15 cellular contexts compared by ENCODE assay signal in genomic region chr6:161951139-161951538, GRCh38.
"Had no signal": no experiment of that assay in that cellular context is flagged by ENCODE, and none has a peak within 500 bp of the region (broad histone marks: within the 10 kb centered on the region; RNA-seq: fewer than 3 reads in every experiment).

No MANE protein-coding gene starts in this region.

- H3K9me3 ChIP-seq: esophagus squamous epithelium, mucosa of descending colon, pancreas, tibial artery, uterus had no signal

- DNase-seq: activated CD4-positive, alpha-beta T cell treated with anti-CD3 and anti-CD28 coated beads for 1 hour; activated CD4-positive, alpha-beta T cell treated with anti-CD3 and anti-CD28 coated beads, Interleukin-2, amount 50 U/mL, for 48 hours; activated naive CD4-positive, alpha-beta T cell treated with anti-CD3 and anti-CD28 coated beads, Interleukin-2, amount 50 U/mL, for 16 hours; activated T-cell treated with anti-CD3 and anti-CD28 coated beads, Interleukin-2, amount 50 U/mL, for 1 hour; effector CD4-positive, alpha-beta T cell; esophagus squamous epithelium; immature natural killer cell; mucosa of descending colon; naive thymus-derived CD4-positive, alpha-beta T cell; pancreas; stimulated activated CD4-positive, alpha-beta T cell treated with anti-CD3 and anti-CD28 coated beads, Interleukin-2, amount 100 ng/mL, for 48 hours; T-helper 1 cell; tibial artery; uterus had no signal

- H3K27ac ChIP-seq: coronary artery, esophagus squamous epithelium, pancreas, tibial artery, uterus had no signal

- H3K4me3 ChIP-seq: coronary artery, esophagus squamous epithelium, mucosa of descending colon, pancreas, tibial artery, uterus had no signal

- H3K27me3 ChIP-seq: esophagus squamous epithelium, pancreas, tibial artery, uterus had no signal

- H3K36me3 ChIP-seq: esophagus squamous epithelium, pancreas, tibial artery, uterus had no signal

- H3K4me1 ChIP-seq: esophagus squamous epithelium, tibial artery, uterus had no signal
